Comparison of ENCODE assay signal across 1 cellular context in genomic region chr3:189353988-189354735, GRCh38.
TF ChIP-seq lines count a peak whose summit lies in the region.

No MANE protein-coding gene starts in this region.

TF ChIP-seq in HepG2, 621 proteins besides CTCF, POLR2A, EP300 and RAD21:
- TF ChIP-seq ZNF318 (CRISPR knock-in tag; IDR thresholded peaks at IDR 0.05) (no peak), ZNF652 (CRISPR knock-in tag; IDR thresholded peaks at IDR 0.05; ENCODE audit: borderline replicate concordance, low read depth) (0 out of 2 replicates have a peak, but pooled peaks have one; percentile 25), HNF4A (CRISPR knock-in tag; IDR thresholded peaks at IDR 0.05) (no peak), RCOR2 (CRISPR knock-in tag; IDR thresholded peaks at IDR 0.05) (no peak), MAFK (conservative IDR thresholded peaks at IDR 0.05 in 1 of 2, IDR thresholded peaks at IDR 0.05 in 1 of 2; ENCODE audit: low read length in 2 of 2) (0 out of 4 replicates have a peak, but pooled peaks have one; percentile 6 to 10)
